1 cellular context compared by ENCODE assay signal in genomic region chr6:36340671-36341454, GRCh38.
A peak's percentile ranks its signal among the peaks of the same experiment; 100 is the strongest.
TF ChIP-seq lines count a peak whose summit lies in the region.

No MANE protein-coding gene starts in this region.

TF ChIP-seq in HEK293, 187 proteins besides CTCF, POLR2A, EP300 and RAD21 (continued from another document):
- TF ChIP-seq, protein P1, sequence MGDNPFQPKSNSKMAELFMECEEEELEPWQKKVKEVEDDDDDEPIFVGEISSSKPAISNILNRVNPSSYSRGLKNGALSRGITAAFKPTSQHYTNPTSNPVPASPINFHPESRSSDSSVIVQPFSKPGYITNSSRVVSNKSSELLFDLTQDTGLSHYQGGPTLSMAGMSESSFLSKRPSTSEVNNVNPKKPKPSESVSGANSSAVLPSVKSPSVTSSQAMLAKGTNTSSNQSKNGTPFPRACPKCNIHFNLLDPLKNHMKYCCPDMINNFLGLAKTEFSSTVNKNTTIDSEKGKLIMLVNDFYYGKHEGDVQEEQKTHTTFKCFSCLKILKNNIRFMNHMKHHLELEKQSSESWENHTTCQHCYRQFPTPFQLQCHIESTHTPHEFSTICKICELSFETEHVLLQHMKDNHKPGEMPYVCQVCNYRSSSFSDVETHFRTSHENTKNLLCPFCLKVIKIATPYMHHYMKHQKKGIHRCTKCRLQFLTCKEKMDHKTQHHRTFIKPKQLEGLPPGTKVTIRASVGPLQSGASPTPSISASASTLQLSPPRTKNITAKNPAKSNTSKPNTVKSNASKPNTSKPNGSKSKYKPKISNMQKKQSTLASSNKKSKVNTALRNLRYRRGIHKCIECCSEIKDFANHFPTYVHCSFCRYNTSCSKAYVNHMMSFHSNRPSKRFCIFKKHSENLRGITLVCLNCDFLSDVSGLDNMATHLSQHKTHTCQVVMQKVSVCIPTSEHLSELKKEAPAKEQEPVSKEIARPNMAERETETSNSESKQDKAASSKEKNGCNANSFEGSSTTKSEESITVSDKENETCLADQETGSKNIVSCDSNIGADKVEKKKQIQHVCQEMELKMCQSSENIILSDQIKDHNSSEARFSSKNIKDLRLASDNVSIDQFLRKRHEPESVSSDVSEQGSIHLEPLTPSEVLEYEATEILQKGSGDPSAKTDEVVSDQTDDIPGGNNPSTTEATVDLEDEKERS (tag by site-specific recombination; IDR thresholded peaks at IDR 0.05) = 0 out of 2 replicates have a peak, but pooled peaks have one; percentile 14
- TF ChIP-seq YY1 (tag by site-specific recombination; IDR thresholded peaks at IDR 0.05) (peak; percentile 82), ZNF24 (tag by site-specific recombination; IDR thresholded peaks at IDR 0.05) (no peak), PBX3 (CRISPR knock-in tag; IDR thresholded peaks at IDR 0.05) (peak; percentile 82; the same call in 1 of the 2 replicates), ZNF571 (tag by site-specific recombination; IDR thresholded peaks at IDR 0.05) (no peak), ZNF16 (tag by site-specific recombination; IDR thresholded peaks at IDR 0.05; ENCODE audit: low read depth) (no peak), ZNF660 (tag by site-specific recombination; IDR thresholded peaks at IDR 0.05) (peak; percentile 63; the same call in 1 of the 2 replicates), ZNF654 (tag by site-specific recombination; IDR thresholded peaks at IDR 0.05; ENCODE audit: low read depth) (peak; percentile 15; the same call in 1 of the 2 replicates), ZEB2 (tag by site-specific recombination; IDR thresholded peaks at IDR 0.05) (no peak), ZNF2 (tag by site-specific recombination; IDR thresholded peaks at IDR 0.05) (peak; percentile 50), SP7 (tag by site-specific recombination; IDR thresholded peaks at IDR 0.05) (peak; percentile 44), ZNF548 (tag by site-specific recombination; IDR thresholded peaks at IDR 0.05) (no peak), ZNF391 (tag by site-specific recombination; IDR thresholded peaks at IDR 0.05; ENCODE audit: borderline replicate concordance, low read depth) (0 out of 2 replicates have a peak, but pooled peaks have one; percentile 5), ZNF18 (tag by site-specific recombination; IDR thresholded peaks at IDR 0.05) (no peak), HOXC10 (CRISPR knock-in tag; IDR thresholded peaks at IDR 0.05) (0 out of 2 replicates have a peak, but pooled peaks have one; percentile 61)
- TF ChIP-seq, protein P2, sequence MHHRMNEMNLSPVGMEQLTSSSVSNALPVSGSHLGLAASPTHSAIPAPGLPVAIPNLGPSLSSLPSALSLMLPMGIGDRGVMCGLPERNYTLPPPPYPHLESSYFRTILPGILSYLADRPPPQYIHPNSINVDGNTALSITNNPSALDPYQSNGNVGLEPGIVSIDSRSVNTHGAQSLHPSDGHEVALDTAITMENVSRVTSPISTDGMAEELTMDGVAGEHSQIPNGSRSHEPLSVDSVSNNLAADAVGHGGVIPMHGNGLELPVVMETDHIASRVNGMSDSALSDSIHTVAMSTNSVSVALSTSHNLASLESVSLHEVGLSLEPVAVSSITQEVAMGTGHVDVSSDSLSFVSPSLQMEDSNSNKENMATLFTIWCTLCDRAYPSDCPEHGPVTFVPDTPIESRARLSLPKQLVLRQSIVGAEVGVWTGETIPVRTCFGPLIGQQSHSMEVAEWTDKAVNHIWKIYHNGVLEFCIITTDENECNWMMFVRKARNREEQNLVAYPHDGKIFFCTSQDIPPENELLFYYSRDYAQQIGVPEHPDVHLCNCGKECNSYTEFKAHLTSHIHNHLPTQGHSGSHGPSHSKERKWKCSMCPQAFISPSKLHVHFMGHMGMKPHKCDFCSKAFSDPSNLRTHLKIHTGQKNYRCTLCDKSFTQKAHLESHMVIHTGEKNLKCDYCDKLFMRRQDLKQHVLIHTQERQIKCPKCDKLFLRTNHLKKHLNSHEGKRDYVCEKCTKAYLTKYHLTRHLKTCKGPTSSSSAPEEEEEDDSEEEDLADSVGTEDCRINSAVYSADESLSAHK (tag by site-specific recombination; IDR thresholded peaks at IDR 0.05) = no peak
